In genomic region chr4:102869569-102870227, GRCh38 we compare ENCODE assay signal across 8 cellular contexts. TPM values are rescaled to one million over a fixed set of nuclear protein-coding genes. Genes with fewer than 3 reads are reported as not detected.
A peak's percentile ranks its signal among the peaks of the same experiment; 100 is the strongest.
DNase-seq lines count a peak whose midpoint lies in the region; ATAC-seq, FAIRE-seq and TF ChIP-seq lines count a peak whose summit lies in the region.

No MANE protein-coding gene starts in this region.

- peak; percentile 30 for ATAC-seq in GM19467 (IDR thresholded peaks at IDR 0.05; ENCODE audit: unreplicated experiment)
- peak; percentile 23 for ATAC-seq in activated naive CD8-positive, alpha-beta T cell treated with anti-CD3 and anti-CD28 coated beads, Interleukin-2, amount 10 ng/mL, durations not matched to agents 7 days and 5 days (ENCODE audit: low read depth)
- peak; percentile 51 for ATAC-seq in stimulated activated naive CD8-positive, alpha-beta T cell treated with anti-CD3 and anti-CD28 coated beads, Interleukin-15, amount 100 ng/mL, for 72 hours

- peaks cover 6% of the 10 kb centered on the region for H3K9me3 Mint-ChIP-seq in activated naive CD8-positive, alpha-beta T cell treated with anti-CD3 and anti-CD28 coated beads, Interleukin-2, amount 10 ng/mL, durations not matched to agents 7 days and 5 days
- H3K9me3 Mint-ChIP-seq in stimulated activated naive CD8-positive, alpha-beta T cell treated with anti-CD3 and anti-CD28 coated beads, Interleukin-15, amount 100 ng/mL, for 72 hours, result no peaks in the 10 kb centered on the region

- H3K27ac ChIP-seq in DOHH2 (ENCODE audit: low read depth, low read length), result peak overlapping the region; percentile 93
- H3K27ac ChIP-seq in HUES6 (ENCODE audit: low read depth, low read length), result peak overlapping the region; percentile 63; the same call in 1 of the 2 replicates
- H3K27ac ChIP-seq in kidney (ENCODE audit: low read depth in 2 of 2, low read length in 2 of 2), result peak overlapping the region; percentile 96 to 98

- no peaks in the 10 kb centered on the region for H4K20me1 ChIP-seq in DOHH2 (ENCODE audit: control insufficient read depth, insufficient read depth, low read depth, low read length)

- POLR2A ChIA-PET in activated naive CD8-positive, alpha-beta T cell treated with anti-CD3 and anti-CD28 coated beads, Interleukin-2, amount 10 ng/mL, durations not matched to agents 7 days and 5 days (lab: Charles Lee), result interaction anchor here (0.7 to 5.4 kb wide), 14 partner anchors 13 to 525 kb away, joined by 3 to 226 read pairs (median 5); partner anchors contain the start of genes MANBA, SLC9B1, SLC9B2 and UBE2D3

- peaks cover 52% of the 10 kb centered on the region for H3K4me1 Mint-ChIP-seq in activated naive CD8-positive, alpha-beta T cell treated with anti-CD3 and anti-CD28 coated beads, Interleukin-2, amount 10 ng/mL, durations not matched to agents 7 days and 5 days
- peaks cover 58% of the 10 kb centered on the region for H3K4me1 Mint-ChIP-seq in stimulated activated naive CD8-positive, alpha-beta T cell treated with anti-CD3 and anti-CD28 coated beads, Interleukin-15, amount 100 ng/mL, for 72 hours

- H3K27ac Mint-ChIP-seq in activated naive CD8-positive, alpha-beta T cell treated with anti-CD3 and anti-CD28 coated beads, Interleukin-2, amount 10 ng/mL, durations not matched to agents 7 days and 5 days, result peak overlapping the region; percentile 99
- H3K27ac Mint-ChIP-seq in stimulated activated naive CD8-positive, alpha-beta T cell treated with anti-CD3 and anti-CD28 coated beads, Interleukin-15, amount 100 ng/mL, for 72 hours, result peak overlapping the region; percentile 97 to 99

- no peak for FAIRE-seq in kidney (lab: Jason Lieb, UNC)

- H3K27me3 Mint-ChIP-seq in activated naive CD8-positive, alpha-beta T cell treated with anti-CD3 and anti-CD28 coated beads, Interleukin-2, amount 10 ng/mL, durations not matched to agents 7 days and 5 days, result no peaks in the 10 kb centered on the region
- no peaks in the 10 kb centered on the region for H3K27me3 Mint-ChIP-seq in stimulated activated naive CD8-positive, alpha-beta T cell treated with anti-CD3 and anti-CD28 coated beads, Interleukin-15, amount 100 ng/mL, for 72 hours

- H3K4me3 Mint-ChIP-seq in activated naive CD8-positive, alpha-beta T cell treated with anti-CD3 and anti-CD28 coated beads, Interleukin-2, amount 10 ng/mL, durations not matched to agents 7 days and 5 days, result peak overlapping the region; percentile 95
- H3K4me3 Mint-ChIP-seq in stimulated activated naive CD8-positive, alpha-beta T cell treated with anti-CD3 and anti-CD28 coated beads, Interleukin-15, amount 100 ng/mL, for 72 hours, result peak overlapping the region; percentile 91 to 96

- H3K79me2 ChIP-seq in DOHH2 (ENCODE audit: control insufficient read depth, low read length), result peaks cover 93% of the 10 kb centered on the region

- peak overlapping the region; percentile 94 for H3K4me2 ChIP-seq in DOHH2 (ENCODE audit: low read length)

- peaks cover 12% of the 10 kb centered on the region; the same call in 1 of the 2 replicates for H3K9me3 ChIP-seq in DOHH2 (ENCODE audit: control insufficient read depth, insufficient read depth, low read length)
- H3K9me3 ChIP-seq in HUES6 (ENCODE audit: control insufficient read depth, insufficient read depth, low read depth, low read length), result no peaks in the 10 kb centered on the region; the same call in 1 of the 2 replicates
- H3K9me3 ChIP-seq in kidney (ENCODE audit: control insufficient read depth in 1 of 2, low read length in 2 of 2), result no peaks in the 10 kb centered on the region

- peaks cover 5% of the 10 kb centered on the region for H3F3A ChIP-seq in DOHH2 (ENCODE audit: control insufficient read depth, insufficient read depth)

- no peaks in the 10 kb centered on the region for H3K9me2 ChIP-seq in DOHH2 (replicated peaks; ENCODE audit: control insufficient read depth, low read length)

- no peaks in the 10 kb centered on the region for H3K27me3 ChIP-seq in DOHH2 (ENCODE audit: control insufficient read depth, low read length)
- H3K27me3 ChIP-seq in HUES6 (ENCODE audit: control insufficient read depth, insufficient read depth, low read length), result no peaks in the 10 kb centered on the region

- intact Hi-C loops in kidney (cut with DNase I), result no loop called here

- no peak for TF ChIP-seq CTCF in DOHH2 (IDR thresholded peaks at IDR 0.05; ENCODE audit: low read depth, low read length, poor library complexity, severe bottlenecking)
- TF ChIP-seq CTCF in kidney (IDR thresholded peaks at IDR 0.05; ENCODE audit: borderline replicate concordance, extremely low read depth, insufficient read depth), result peak; percentile 8

- H3K36me3 ChIP-seq in DOHH2 (ENCODE audit: control insufficient read depth, low read length) (peaks cover 54% of the 10 kb centered on the region), HUES6 (ENCODE audit: control insufficient read depth, insufficient read depth, low read length) (peaks cover 12% of the 10 kb centered on the region), kidney (ENCODE audit: control insufficient read depth in 1 of 2, insufficient read depth in 2 of 2, low read length in 2 of 2) (no peaks in the 10 kb centered on the region)

- H3K4me1 ChIP-seq in DOHH2 (ENCODE audit: control insufficient read depth, low read length) (peaks cover 33% of the 10 kb centered on the region), HUES6 (ENCODE audit: control insufficient read depth, insufficient read depth, low read length) (peaks cover 7% of the 10 kb centered on the region; the same call in 1 of the 2 replicates), kidney (ENCODE audit: control insufficient read depth in 1 of 2, insufficient read depth in 1 of 2, low read depth in 1 of 2, low read length in 2 of 2) (peaks cover 2 to 6% of the 10 kb centered on the region in 2 donors)

- no peak for DNase-seq in activated naive CD8-positive, alpha-beta T cell treated with anti-CD3 and anti-CD28 coated beads, Interleukin-2, amount 10 ng/mL, durations not matched to agents 7 days and 5 days
- no peak for DNase-seq in kidney
- no peak for DNase-seq in stimulated activated naive CD8-positive, alpha-beta T cell treated with anti-CD3 and anti-CD28 coated beads, Interleukin-15, amount 100 ng/mL, for 72 hours
- DNase-seq in cerebellar cortex (ENCODE audit: low spot score), result no peak
- no peak for DNase-seq in mesenteric fat pad (ENCODE audit: low spot score)

- H3K9ac ChIP-seq in HUES6 (ENCODE audit: low read length) (peak overlapping the region; percentile 96), kidney (ENCODE audit: low read length in 2 of 2) (peak overlapping the region; percentile 93 to 98)

- peaks cover 32% of the 10 kb centered on the region for H3K36me3 Mint-ChIP-seq in activated naive CD8-positive, alpha-beta T cell treated with anti-CD3 and anti-CD28 coated beads, Interleukin-2, amount 10 ng/mL, durations not matched to agents 7 days and 5 days

- peak overlapping the region; percentile 92 for H3K4me3 ChIP-seq in DOHH2 (ENCODE audit: low read length)
- H3K4me3 ChIP-seq in HUES6 (ENCODE audit: low read depth, low read length), result peak overlapping the region; percentile 84
- peak overlapping the region; percentile 87 to 97 for H3K4me3 ChIP-seq in kidney (ENCODE audit: low read length in 2 of 2)

RNA-seq across cellular contexts. Expression of gene CISD2, which starts 0.9 kb away (rescaled TPM):
- total RNA-seq in activated naive CD8-positive, alpha-beta T cell treated with anti-CD3 and anti-CD28 coated beads, Interleukin-2, amount 10 ng/mL, durations not matched to agents 7 days and 5 days, result 10 to 100 TPM; 25.2 to 28.5 TPM
- total RNA-seq in kidney, result 25.6 TPM
- 46.3 TPM for polyA plus RNA-seq in kidney (ENCODE audit: insufficient read depth, low read depth, low replicate concordance)
- 25.7 TPM for total RNA-seq in mesenteric fat pad

RNA-seq across cellular contexts. Expression of gene UBE2D3, which starts 42.3 kb away (rescaled TPM):
- 100 to 1,000 TPM; 376 to 380 TPM for total RNA-seq in activated naive CD8-positive, alpha-beta T cell treated with anti-CD3 and anti-CD28 coated beads, Interleukin-2, amount 10 ng/mL, durations not matched to agents 7 days and 5 days
- 262 TPM for total RNA-seq in kidney
- 173 TPM for polyA plus RNA-seq in kidney (ENCODE audit: insufficient read depth, low read depth, low replicate concordance)
- total RNA-seq in mesenteric fat pad, result 316 TPM
